21 cellular contexts compared by ENCODE assay signal in the genomic region with DNA sequence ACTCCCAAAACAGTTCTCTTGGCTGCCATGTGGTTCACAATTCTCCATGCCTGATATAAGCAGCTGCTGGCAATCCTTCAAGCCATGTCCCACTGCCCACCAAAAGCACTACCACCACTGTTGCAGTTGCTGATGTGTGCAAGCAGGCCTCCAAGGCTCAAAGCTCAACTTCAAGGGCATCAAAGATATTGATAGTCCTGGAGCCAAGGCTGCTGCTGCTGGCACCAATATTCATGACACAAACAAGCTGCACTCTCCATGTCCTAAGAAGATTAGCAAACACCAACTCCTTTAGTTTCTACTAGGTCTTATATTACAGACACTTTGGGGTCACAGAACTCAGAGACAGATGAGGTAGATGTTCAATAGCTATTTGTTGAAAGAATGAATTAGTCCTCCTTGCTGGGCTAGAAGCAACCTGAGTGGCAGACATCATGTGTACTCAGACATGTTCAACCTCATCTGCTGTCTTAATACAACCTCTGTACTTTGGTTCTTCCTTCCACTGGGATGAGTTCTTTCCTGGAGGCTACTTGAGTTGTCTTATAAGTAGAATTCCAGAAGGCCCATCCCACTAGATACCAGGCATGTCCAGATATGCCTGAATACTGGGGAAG.
A peak's percentile ranks its signal among the peaks of the same experiment; 100 is the strongest.
DNase-seq lines count a peak whose midpoint lies in the region; ATAC-seq, FAIRE-seq and TF ChIP-seq lines count a peak whose summit lies in the region.
"Had no signal": no experiment of that assay in that cellular context is flagged by ENCODE, and none has a peak within 500 bp of the region (broad histone marks: within the 10 kb centered on the region; RNA-seq: fewer than 3 reads in every experiment).

No MANE protein-coding gene starts in this region.

- POLR2A ChIA-PET in MCF 10A (lab: Yijun Ruan, JAX): interaction anchor here (0.8 to 12.7 kb wide), 21 partner anchors 10 to 149 kb away, joined by 3 to 321 read pairs (median 5); partner anchors contain the start of genes MDH1, UGP2 and WDPCP

- H4K8ac ChIP-seq in mesenchymal stem cell (ENCODE audit: low read length): no peak overlapping the region

- H3K79me1 ChIP-seq in mesenchymal stem cell (replicated peaks; ENCODE audit: low read length, poor library complexity, severe bottlenecking): no peaks in the 10 kb centered on the region

- no peak for ATAC-seq in thoracic aorta (ENCODE audit: insufficient number of reproducible peaks, low FRiP score, low read depth)
- ATAC-seq in T-helper 17 cell: no peak
- ATAC-seq: effector memory CD8-positive, alpha-beta T cell had no signal

- CTCF ChIA-PET in MCF 10A (lab: Yijun Ruan, JAX): interaction anchor here (0.8 to 2.2 kb wide), 6 partner anchors 35 to 124 kb away, joined by 3 to 15 read pairs (median 6); no protein-coding TSS in a partner anchor

- H3K4ac ChIP-seq in mesenchymal stem cell (ENCODE audit: low read depth in 1 of 2, low read length in 2 of 2): no peak overlapping the region

- peak overlapping the region; percentile 2 for H2AFZ ChIP-seq in mesenchymal stem cell (ENCODE audit: low read depth, low read length)

- intact Hi-C loops in MCF 10A (cut with micrococcal nuclease): no loop called here

- no peaks in the 10 kb centered on the region for H3K36me3 ChIP-seq in mesenchymal stem cell (ENCODE audit: control insufficient read depth in 1 of 2, insufficient read depth in 2 of 2, low read depth in 1 of 2, low read length in 2 of 2)
- H3K36me3 ChIP-seq in thoracic aorta: no peaks in the 10 kb centered on the region
- H3K36me3 ChIP-seq: BLaER1, prostate gland had no signal

- no peak overlapping the region for H4K91ac ChIP-seq in mesenchymal stem cell (ENCODE audit: low read length)

- no peaks in the 10 kb centered on the region for H3K4me1 ChIP-seq in mesenchymal stem cell (ENCODE audit: control insufficient read depth, insufficient read depth, low read depth, low read length)
- H3K4me1 ChIP-seq in thoracic aorta (ENCODE audit: control insufficient read depth in 1 of 2, low read depth in 2 of 2): peaks cover 22% of the 10 kb centered on the region in 2 donors
- H3K4me1 ChIP-seq: prostate gland had no signal

- no peak overlapping the region for H3K14ac ChIP-seq in mesenchymal stem cell (ENCODE audit: low read length in 2 of 2)

- H3K4me3 ChIP-seq in mesenchymal stem cell (ENCODE audit: insufficient read depth in 1 of 2, low read depth in 1 of 2, low read length in 2 of 2) (peak overlapping the region in 1 of 2 experiments; percentile 8), thoracic aorta (no peak overlapping the region)
- H3K4me3 ChIP-seq: BLaER1, prostate gland, testis had no signal

- no peak overlapping the region for H3K27ac ChIP-seq in mesenchymal stem cell (ENCODE audit: low read length, poor library complexity, severe bottlenecking)
- H3K27ac ChIP-seq in thoracic aorta: peak overlapping the region; percentile 27 to 31
- H3K27ac ChIP-seq: BLaER1, prostate gland, testis had no signal

- H3K23ac ChIP-seq in mesenchymal stem cell (ENCODE audit: low read length in 2 of 2): no peak overlapping the region

- H3K27me3 ChIP-seq in mesenchymal stem cell (ENCODE audit: control insufficient read depth in 1 of 2, insufficient read depth in 1 of 2, low read length in 2 of 2): no peaks in the 10 kb centered on the region
- no peaks in the 10 kb centered on the region for H3K27me3 ChIP-seq in thoracic aorta (replicated peaks; ENCODE audit: insufficient read depth)
- H3K27me3 ChIP-seq: BLaER1, testis had no signal

- peak overlapping the region in 1 of 2 experiments; percentile 11 for H3K18ac ChIP-seq in mesenchymal stem cell (ENCODE audit: low read depth in 1 of 2, low read length in 2 of 2)

- H3K9me3 ChIP-seq in mesenchymal stem cell (ENCODE audit: control insufficient read depth, low read length) (no peaks in the 10 kb centered on the region), thoracic aorta (no peaks in the 10 kb centered on the region), T-helper 17 cell (ENCODE audit: control insufficient read depth, low read length, poor library complexity, severe bottlenecking) (no peaks in the 10 kb centered on the region)
- H3K9me3 ChIP-seq: BLaER1, prostate gland, testis had no signal

- BruUV-seq in MCF 10A (replicated peaks; lab: Mats Ljungman, UMichigan): TSS peak; percentile 73

- H3K27ac Mint-ChIP-seq in MCF 10A (ENCODE audit: low read depth, unreplicated experiment): peak overlapping the region; percentile 79
- no peak overlapping the region for H3K27ac Mint-ChIP-seq in T-helper 17 cell
- H3K27ac Mint-ChIP-seq: activated naive CD4-positive, alpha-beta T cell treated with anti-CD3 and anti-CD28 coated beads, Interleukin-2, amount 50 U/mL, for 72 hours; activated T-cell treated with anti-CD3 and anti-CD28 coated beads, Interleukin-2, amount 50 U/mL, for 24 hours; effector memory CD8-positive, alpha-beta T cell had no signal

- peak overlapping the region; percentile 35 for H2AK5ac ChIP-seq in mesenchymal stem cell (ENCODE audit: low read length, severe bottlenecking)

- DNase-seq in NCI-H82 (lab: John Stamatoyannopoulos, UW) (peak; percentile 55), MCF 10A (ENCODE audit: unreplicated experiment) (peak; percentile 36), mesenchymal stem cell (no peak), thoracic aorta (ENCODE audit: low spot score) (no peak), HTR-8/SVneo (ENCODE audit: insufficient read length, low spot score) (no peak), T-helper 17 cell (no peak)
- DNase-seq in activated naive CD4-positive, alpha-beta T cell (lab: John Stamatoyannopoulos, UW): no peak
- DNase-seq: activated CD4-positive, alpha-beta T cell treated with anti-CD3 and anti-CD28 coated beads, Interleukin-2, amount 50 U/mL, for 4 hours; activated T-cell treated with anti-CD3 and anti-CD28 coated beads, Interleukin-2, amount 50 U/mL, for 24 hours; DMS 273 treated with DMSO at 0.1 percent for 48 hours; effector memory CD8-positive, alpha-beta T cell; left cardiac atrium; MM.1S; NCI-H2081; NCI-H524 treated with DMSO at 0.1 percent for 48 hours; testis had no signal

- H3K36me3 Mint-ChIP-seq in MCF 10A (ENCODE audit: insufficient read depth, unreplicated experiment) (no peaks in the 10 kb centered on the region), T-helper 17 cell (ENCODE audit: low read depth) (no peaks in the 10 kb centered on the region)
- H3K36me3 Mint-ChIP-seq: activated naive CD4-positive, alpha-beta T cell treated with anti-CD3 and anti-CD28 coated beads, Interleukin-2, amount 50 U/mL, for 72 hours had no signal

- TF ChIP-seq CTCF in MCF 10A (IDR thresholded peaks at IDR 0.05; ENCODE audit: unreplicated experiment): no peak
- TF ChIP-seq CTCF in thoracic aorta (IDR thresholded peaks at IDR 0.05): no peak

- H3K4me1 Mint-ChIP-seq in MCF 10A (ENCODE audit: insufficient read depth, unreplicated experiment): peaks cover 57% of the 10 kb centered on the region
- no peaks in the 10 kb centered on the region for H3K4me1 Mint-ChIP-seq in T-helper 17 cell
- H3K4me1 Mint-ChIP-seq: central memory CD8-positive, alpha-beta T cell had no signal

- H3K27me3 Mint-ChIP-seq in MCF 10A (ENCODE audit: insufficient read depth, unreplicated experiment) (no peaks in the 10 kb centered on the region), T-helper 17 cell (no peaks in the 10 kb centered on the region)
- H3K27me3 Mint-ChIP-seq: activated T-cell treated with anti-CD3 and anti-CD28 coated beads, Interleukin-2, amount 50 U/mL, for 24 hours had no signal

- H3K4me3 Mint-ChIP-seq in MCF 10A (ENCODE audit: unreplicated experiment) (no peak overlapping the region), T-helper 17 cell (no peak overlapping the region)
- H3K4me3 Mint-ChIP-seq: activated T-cell treated with anti-CD3 and anti-CD28 coated beads, Interleukin-2, amount 50 U/mL, for 24 hours; central memory CD8-positive, alpha-beta T cell; effector memory CD8-positive, alpha-beta T cell had no signal

- no peak for FAIRE-seq in HTR-8/SVneo (lab: Jason Lieb, UNC)
- FAIRE-seq: H54 had no signal

- no peak overlapping the region for H3K4me2 ChIP-seq in mesenchymal stem cell (ENCODE audit: low read length, poor library complexity, severe bottlenecking)
- H3K4me2 ChIP-seq: BLaER1 had no signal

- H3K9me3 Mint-ChIP-seq in MCF 10A (ENCODE audit: unreplicated experiment): no peaks in the 10 kb centered on the region
- H3K9me3 Mint-ChIP-seq: activated naive CD4-positive, alpha-beta T cell treated with anti-CD3 and anti-CD28 coated beads, Interleukin-2, amount 50 U/mL, for 72 hours; activated T-cell treated with anti-CD3 and anti-CD28 coated beads, Interleukin-2, amount 50 U/mL, for 24 hours; central memory CD8-positive, alpha-beta T cell; effector memory CD8-positive, alpha-beta T cell had no signal

- no peak overlapping the region for H2BK5ac ChIP-seq in mesenchymal stem cell (ENCODE audit: low read depth, low read length, poor library complexity, severe bottlenecking)

- peak overlapping the region; percentile 2 to 45 for H2BK12ac ChIP-seq in mesenchymal stem cell (ENCODE audit: low read length in 2 of 2)

- no peak overlapping the region for H2BK120ac ChIP-seq in mesenchymal stem cell (ENCODE audit: low read depth, low read length)

- H3K9ac ChIP-seq in mesenchymal stem cell (ENCODE audit: low read length): peak overlapping the region; percentile 26
- H3K9ac ChIP-seq: BLaER1 had no signal

- H2BK15ac ChIP-seq in mesenchymal stem cell (ENCODE audit: low read depth, poor library complexity, severe bottlenecking): no peak overlapping the region

Comparison
In these comparisons a context has a peak if more than half of its experiments do, and no peak if none do; other contexts are left out.
1. DNase-seq: peak in NCI-H82 (single experiment) and MCF 10A (single experiment); none in mesenchymal stem cell (single experiment), thoracic aorta (single experiment), HTR-8/SVneo (single experiment), activated naive CD4-positive, alpha-beta T cell (0 of 4) and T-helper 17 cell (0 of 3).